In genomic region chr10:90269699-90270098, GRCh38 we compare ENCODE assay signal across 16 cellular contexts.
DNase-seq lines count a peak whose midpoint lies in the region; ATAC-seq and TF ChIP-seq lines count a peak whose summit lies in the region.
"Had no signal": no experiment of that assay in that cellular context is flagged by ENCODE, and none has a peak within 500 bp of the region (broad histone marks: within the 10 kb centered on the region; RNA-seq: fewer than 3 reads in every experiment).

No MANE protein-coding gene starts in this region.

- intact Hi-C loops in cardiac septum (cut with DNase I), result no loop called here

- H3K4me1 ChIP-seq in OCI-LY3 (ENCODE audit: low read length), result peaks cover 19% of the 10 kb centered on the region
- H3K4me1 ChIP-seq: BLaER1 treated with 17β-estradiol and CSF1 and Interleukin-3, amounts not matched to agents 10 nM and 100 nM had no signal

- H2AFZ ChIP-seq in OCI-LY3 (ENCODE audit: low read depth, low read length), result no peak overlapping the region
- H2AFZ ChIP-seq: GM23338 had no signal

- DNase-seq in GM06990 (ENCODE audit: extremely low read depth, insufficient read length) (peak; percentile 5), naive B cell (peak; percentile 5), cardiac septum (ENCODE audit: low spot score) (no peak)
- DNase-seq: ACHN; CD4-positive, CD25-positive, alpha-beta regulatory T cell; DMS53; GF-D8; H7; IMR-90; KBM-7 had no signal

- H3K27me3 ChIP-seq in GM06990 (replicated peaks; ENCODE audit: control insufficient read depth, insufficient read depth, low read length) (no peaks in the 10 kb centered on the region), OCI-LY3 (ENCODE audit: low read depth, low read length) (no peaks in the 10 kb centered on the region)
- H3K27me3 ChIP-seq: BLaER1 treated with 17β-estradiol and CSF1 and Interleukin-3, amounts not matched to agents 10 nM and 100 nM had no signal

- H3K4me3 Mint-ChIP-seq in naive B cell, result no peak overlapping the region
- H3K4me3 Mint-ChIP-seq: CD4-positive, CD25-positive, alpha-beta regulatory T cell; GM23338 had no signal

- no peaks in the 10 kb centered on the region for H3K36me3 Mint-ChIP-seq in naive B cell
- H3K36me3 Mint-ChIP-seq: CD4-positive, CD25-positive, alpha-beta regulatory T cell had no signal

- H3K36me3 ChIP-seq in GM06990 (ENCODE audit: control insufficient read depth, insufficient read depth, low read length), result no peaks in the 10 kb centered on the region
- no peaks in the 10 kb centered on the region for H3K36me3 ChIP-seq in OCI-LY3 (replicated peaks; ENCODE audit: low read depth, low read length)
- H3K36me3 ChIP-seq: BLaER1 treated with 17β-estradiol and CSF1 and Interleukin-3, amounts not matched to agents 10 nM and 100 nM had no signal

- peak overlapping the region; percentile 44 for H3K4me2 ChIP-seq in OCI-LY3 (ENCODE audit: low read length)
- H3K4me2 ChIP-seq: BLaER1 treated with 17β-estradiol and CSF1 and Interleukin-3, amounts not matched to agents 10 nM and 100 nM; GM23338 had no signal

- peaks cover 0 to 5% (median 0%) of the 10 kb centered on the region in 3 donors for H3K4me1 Mint-ChIP-seq in naive B cell
- H3K4me1 Mint-ChIP-seq: CD4-positive, CD25-positive, alpha-beta regulatory T cell; GM23338 had no signal

- ATAC-seq in HG02885 (IDR thresholded peaks at IDR 0.05; ENCODE audit: poor library complexity, unreplicated experiment), result peak; percentile 64
- ATAC-seq in naive B cell (ENCODE audit: low read depth in 2 of 2), result peak; percentile 52 to 70
- no peak for ATAC-seq in GM21528 (IDR thresholded peaks at IDR 0.05; ENCODE audit: low FRiP score, unreplicated experiment)
- no peak for ATAC-seq in GM21526 (IDR thresholded peaks at IDR 0.05; ENCODE audit: low FRiP score, unreplicated experiment)
- ATAC-seq: GM23338 had no signal

- H3K9me3 Mint-ChIP-seq in naive B cell, result peaks cover 0 to 7% (median 2%) of the 10 kb centered on the region in 7 donors
- H3K9me3 Mint-ChIP-seq: GM23338 had no signal

- TF ChIP-seq CTCF in GM06990 (IDR thresholded peaks at IDR 0.05; ENCODE audit: insufficient read depth, low read length, poor library complexity, severe bottlenecking) (no peak), OCI-LY3 (IDR thresholded peaks at IDR 0.05; ENCODE audit: low read depth, low read length) (no peak)

- H3K79me2 ChIP-seq in OCI-LY3 (ENCODE audit: low read length), result no peaks in the 10 kb centered on the region

- H3K27ac ChIP-seq in OCI-LY3 (ENCODE audit: low read length), result peak overlapping the region; percentile 36
- H3K27ac ChIP-seq: BLaER1 treated with 17β-estradiol and CSF1 and Interleukin-3, amounts not matched to agents 10 nM and 100 nM had no signal

- peaks cover 0 to 8% (median 7%) of the 10 kb centered on the region in 3 donors for H3K27me3 Mint-ChIP-seq in naive B cell
- H3K27me3 Mint-ChIP-seq: CD4-positive, CD25-positive, alpha-beta regulatory T cell had no signal

- H3K9me3 ChIP-seq in OCI-LY3 (ENCODE audit: insufficient read depth, low read length), result no peaks in the 10 kb centered on the region

- H3K4me3 ChIP-seq in GM06990 (replicated peaks; ENCODE audit: low read depth, low read length), result no peak overlapping the region
- no peak overlapping the region for H3K4me3 ChIP-seq in OCI-LY3 (ENCODE audit: low read length)
- H3K4me3 ChIP-seq: BLaER1 treated with 17β-estradiol and CSF1 and Interleukin-3, amounts not matched to agents 10 nM and 100 nM; GM23338 had no signal

- no peak overlapping the region for H3K9ac ChIP-seq in OCI-LY3 (ENCODE audit: low read length)
- H3K9ac ChIP-seq: BLaER1 treated with 17β-estradiol and CSF1 and Interleukin-3, amounts not matched to agents 10 nM and 100 nM had no signal

- no peaks in the 10 kb centered on the region for H4K20me1 ChIP-seq in OCI-LY3 (ENCODE audit: insufficient read depth, low read length)
- H4K20me1 ChIP-seq: BLaER1 treated with 17β-estradiol and CSF1 and Interleukin-3, amounts not matched to agents 10 nM and 100 nM had no signal

- peak overlapping the region in 1 of 6 donors; percentile 34 for H3K27ac Mint-ChIP-seq in naive B cell
- H3K27ac Mint-ChIP-seq: CD4-positive, CD25-positive, alpha-beta regulatory T cell; GM23338 had no signal

Comparison
In these comparisons a context has a peak if more than half of its experiments do, and no peak if none do; other contexts are left out.
1. ATAC-seq: peak in HG02885 (single experiment) and naive B cell (2 of 2); none in GM21528 (single experiment) and GM21526 (single experiment).